Comparison of ENCODE assay signal across 4 cellular contexts in genomic region chrX:2252331-2253065, GRCh38.
A peak's percentile ranks its signal among the peaks of the same experiment; 100 is the strongest.
TF ChIP-seq lines count a peak whose summit lies in the region.

No MANE protein-coding gene starts in this region.

TF ChIP-seq in SK-N-SH, 30 proteins besides CTCF, POLR2A, EP300 and RAD21 (continues in another document):
- TF ChIP-seq USF1 (IDR thresholded peaks at IDR 0.05; ENCODE audit: borderline replicate concordance, low read depth), result no peak
- TF ChIP-seq GABPA (IDR thresholded peaks at IDR 0.05; ENCODE audit: low read depth), result no peak
- no peak for TF ChIP-seq MAX (IDR thresholded peaks at IDR 0.05; ENCODE audit: low read depth)
- TF ChIP-seq FOXJ3 (CRISPR knock-in tag; IDR thresholded peaks at IDR 0.05), result no peak
- TF ChIP-seq PBX3 (IDR thresholded peaks at IDR 0.05), result no peak
- TF ChIP-seq EZH2phosphoT487 (IDR thresholded peaks at IDR 0.05; ENCODE audit: borderline replicate concordance, low read depth), result no peak
- no peak for TF ChIP-seq SMC3 (IDR thresholded peaks at IDR 0.05; ENCODE audit: low read depth, low read length)
- TF ChIP-seq RXRA (IDR thresholded peaks at IDR 0.05; ENCODE audit: borderline replicate concordance, low read depth), result no peak
- no peak for TF ChIP-seq YY1 (IDR thresholded peaks at IDR 0.05; ENCODE audit: low read depth)
- no peak for TF ChIP-seq NFIC (IDR thresholded peaks at IDR 0.05; ENCODE audit: borderline replicate concordance)
- TF ChIP-seq ZBTB33 (IDR thresholded peaks at IDR 0.05; ENCODE audit: borderline replicate concordance, low read depth), result no peak
- TF ChIP-seq MXI1 (IDR thresholded peaks at IDR 0.05; ENCODE audit: low read depth, low read length), result no peak

TF ChIP-seq in SK-N-SH treated with all-trans-retinoic acid at 6 μM for 48 hours, 23 proteins besides CTCF, POLR2A, EP300 and RAD21 (continued from another document and continues in another):
- TF ChIP-seq TOX (CRISPR knock-in tag; IDR thresholded peaks at IDR 0.05; ENCODE audit: borderline replicate concordance) (no peak), TSHZ2 (CRISPR knock-in tag; IDR thresholded peaks at IDR 0.05) (no peak), ZC3H10 (CRISPR knock-in tag; IDR thresholded peaks at IDR 0.05) (no peak), ZNF70 (CRISPR knock-in tag; IDR thresholded peaks at IDR 0.05) (no peak), CSDC2 (CRISPR knock-in tag; IDR thresholded peaks at IDR 0.05) (no peak), POU6F1 (CRISPR knock-in tag; IDR thresholded peaks at IDR 0.05; ENCODE audit: borderline replicate concordance, low read depth) (no peak), GLIS3 (CRISPR knock-in tag; IDR thresholded peaks at IDR 0.05) (no peak), PATZ1 (CRISPR knock-in tag; IDR thresholded peaks at IDR 0.05; ENCODE audit: borderline replicate concordance) (no peak), TCF4 (CRISPR knock-in tag; IDR thresholded peaks at IDR 0.05; ENCODE audit: borderline replicate concordance) (no peak), ISL1 (CRISPR knock-in tag; IDR thresholded peaks at IDR 0.05) (no peak)

TF ChIP-seq in HEK293, 187 proteins besides CTCF, POLR2A, EP300 and RAD21:
- TF ChIP-seq INSM2 (tag by site-specific recombination; IDR thresholded peaks at IDR 0.05), result no peak
- TF ChIP-seq MYNN (tag by site-specific recombination; IDR thresholded peaks at IDR 0.05; ENCODE audit: borderline replicate concordance), result no peak
- no peak for TF ChIP-seq ZNF830 (tag by site-specific recombination; IDR thresholded peaks at IDR 0.05; ENCODE audit: low read depth)
- no peak for TF ChIP-seq ZFHX2 (tag by site-specific recombination; conservative IDR thresholded peaks at IDR 0.05)
- TF ChIP-seq ZSCAN16 (tag by site-specific recombination; IDR thresholded peaks at IDR 0.05), result peak; percentile 71; the same call in 1 of the 2 replicates
- no peak for TF ChIP-seq ZNF26 (tag by site-specific recombination; IDR thresholded peaks at IDR 0.05)
- peak; percentile 48; the same call in 1 of the 2 replicates for TF ChIP-seq SP7 (tag by site-specific recombination; IDR thresholded peaks at IDR 0.05)
- TF ChIP-seq PRDM6 (tag by site-specific recombination; IDR thresholded peaks at IDR 0.05), result peak; percentile 44; the same call in 1 of the 2 replicates

TF ChIP-seq in H1, 55 proteins besides CTCF, POLR2A, EP300 and RAD21 (continued from another document):
- TF ChIP-seq MAX (IDR thresholded peaks at IDR 0.05), result no peak
- no peak for TF ChIP-seq NRF1 (IDR thresholded peaks at IDR 0.05; ENCODE audit: low read depth, low read length)
- no peak for TF ChIP-seq CEBPB (IDR thresholded peaks at IDR 0.05; ENCODE audit: low read depth, low read length)
- no peak for TF ChIP-seq SIRT6 (IDR thresholded peaks at IDR 0.05; ENCODE audit: low read length)
- TF ChIP-seq GABPA (IDR thresholded peaks at IDR 0.05; ENCODE audit: borderline replicate concordance, insufficient read depth, low read length), result no peak
- TF ChIP-seq EGR1 (IDR thresholded peaks at IDR 0.05; ENCODE audit: borderline replicate concordance, low read depth, low read length), result no peak
- no peak for TF ChIP-seq CHD7 (IDR thresholded peaks at IDR 0.05; ENCODE audit: insufficient replicate concordance, low read length)
- no peak for TF ChIP-seq SIX5 (IDR thresholded peaks at IDR 0.05; ENCODE audit: low read depth, low read length)
- TF ChIP-seq USF2 (IDR thresholded peaks at IDR 0.05; ENCODE audit: low read length), result no peak
- no peak for TF ChIP-seq CBX8 (IDR thresholded peaks at IDR 0.05; ENCODE audit: borderline replicate concordance, low read depth, low read length)
- TF ChIP-seq CHD1 (IDR thresholded peaks at IDR 0.05; ENCODE audit: low read depth, low read length), result no peak
- no peak for TF ChIP-seq CREB1 (IDR thresholded peaks at IDR 0.05)
- no peak for TF ChIP-seq SAP30 (IDR thresholded peaks at IDR 0.05; ENCODE audit: insufficient read depth, insufficient replicate concordance, low read length)
